Comparison of ENCODE assay signal across 29 cellular contexts in the genomic region with DNA sequence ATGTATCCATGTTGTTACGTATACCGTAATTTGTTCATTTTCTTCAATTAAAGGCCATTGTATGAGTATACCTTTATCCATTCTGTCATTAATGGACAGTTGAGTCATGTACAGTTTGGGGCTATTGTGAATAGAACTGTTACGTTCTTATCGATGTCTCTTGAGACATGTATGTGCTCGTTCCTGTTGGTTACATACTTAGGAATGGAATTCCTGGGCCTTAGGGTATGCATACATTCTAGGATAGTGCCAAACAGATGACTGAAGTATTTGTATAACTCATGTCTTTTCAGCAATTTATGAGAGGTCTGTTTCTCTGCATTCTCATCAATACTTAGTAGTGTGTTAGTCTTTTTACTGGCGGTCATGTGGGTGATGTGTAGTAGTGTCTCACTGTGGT.
DNase-seq lines count a peak whose midpoint lies in the region; ATAC-seq and TF ChIP-seq lines count a peak whose summit lies in the region.
"Had no signal": no experiment of that assay in that cellular context is flagged by ENCODE, and none has a peak within 500 bp of the region (broad histone marks: within the 10 kb centered on the region; RNA-seq: fewer than 3 reads in every experiment).

No MANE protein-coding gene starts in this region.

- no peaks in the 10 kb centered on the region for H3K9me3 ChIP-seq in WERI-Rb-1 (ENCODE audit: severe bottlenecking)
- H3K9me3 ChIP-seq: BE2C had no signal

- no peaks in the 10 kb centered on the region for H3K27me3 ChIP-seq in WERI-Rb-1 (ENCODE audit: insufficient read depth, low read depth, severe bottlenecking)
- H3K27me3 ChIP-seq: BE2C, cardiac muscle cell had no signal

- in situ Hi-C loops in SK-MEL-5 (cut with HindIII; ENCODE audit: low pct_unique_long_range_greater_than_20kb, low sequenced_read_pairs): no loop called here

- no peak overlapping the region for H3K4me3 ChIP-seq in AG10803 (ENCODE audit: low read length)
- no peak overlapping the region for H3K4me3 ChIP-seq in WERI-Rb-1 (ENCODE audit: low read depth, low read length)
- H3K4me3 ChIP-seq: cardiac muscle cell, coronary artery, PC-9, skin epidermis had no signal

- H3K9me3 Mint-ChIP-seq in mesothelial cell of epicardium: no peaks in the 10 kb centered on the region
- H3K9me3 Mint-ChIP-seq: activated B cell treated with CpG ODN at 0.5 μM for 24 hours; activated CD4-positive, alpha-beta memory T cell treated with anti-CD3 and anti-CD28 coated beads for 36 hours; activated naive CD4-positive, alpha-beta T cell treated with anti-CD3 and anti-CD28 coated beads for 36 hours; activated T-helper 1 cell treated with anti-CD3 and anti-CD28 coated beads, Interleukin-12 subunit alpha, Interleukin-12 subunit beta, Interleukin-2, Interleukin-4 antibody, amounts not matched to agents 30 ng/mL and 10 ng/mL and 1 ng/mL, durations not matched to agents 14 hours and 24 hours and 36 hours; CD8-positive, alpha-beta memory T cell; natural killer cell; stimulated activated naive CD8-positive, alpha-beta T cell treated with anti-CD3 and anti-CD28 coated beads, Interleukin-15, amount 100 ng/mL, for 72 hours had no signal

- peaks cover 69% of the 10 kb centered on the region for H3K36me3 Mint-ChIP-seq in mesothelial cell of epicardium
- H3K36me3 Mint-ChIP-seq: activated CD4-positive, alpha-beta memory T cell treated with anti-CD3 and anti-CD28 coated beads for 36 hours; CD8-positive, alpha-beta memory T cell; natural killer cell had no signal

- H3K36me3 ChIP-seq in WERI-Rb-1: no peaks in the 10 kb centered on the region
- H3K36me3 ChIP-seq: BE2C had no signal

- no peaks in the 10 kb centered on the region for H3K27me3 Mint-ChIP-seq in mesothelial cell of epicardium (ENCODE audit: low read depth)

- H3K27ac Mint-ChIP-seq in mesothelial cell of epicardium: peak overlapping the region; percentile 89
- H3K27ac Mint-ChIP-seq: activated B cell treated with CpG ODN at 0.5 μM for 24 hours; activated CD4-positive, alpha-beta memory T cell treated with anti-CD3 and anti-CD28 coated beads for 36 hours; activated naive CD4-positive, alpha-beta T cell treated with anti-CD3 and anti-CD28 coated beads for 36 hours; activated T-helper 1 cell treated with anti-CD3 and anti-CD28 coated beads, Interleukin-12 subunit alpha, Interleukin-12 subunit beta, Interleukin-2, Interleukin-4 antibody, amounts not matched to agents 30 ng/mL and 10 ng/mL and 1 ng/mL, durations not matched to agents 14 hours and 24 hours and 36 hours; CD8-positive, alpha-beta memory T cell; natural killer cell; stimulated activated naive CD8-positive, alpha-beta T cell treated with anti-CD3 and anti-CD28 coated beads, Interleukin-15, amount 100 ng/mL, for 72 hours had no signal

- ATAC-seq in GM18907 (IDR thresholded peaks at IDR 0.05; ENCODE audit: unreplicated experiment) (no peak), GM19023 (IDR thresholded peaks at IDR 0.05; ENCODE audit: unreplicated experiment) (no peak)
- ATAC-seq: left ventricle myocardium superior; natural killer cell; stimulated activated naive CD8-positive, alpha-beta T cell treated with anti-CD3 and anti-CD28 coated beads, Interleukin-15, amount 100 ng/mL, for 72 hours had no signal

- TF ChIP-seq CTCF in AG10803 (conservative IDR thresholded peaks at IDR 0.05; ENCODE audit: low read length): no peak
- no peak for TF ChIP-seq CTCF in mesothelial cell of epicardium (IDR thresholded peaks at IDR 0.05; ENCODE audit: unreplicated experiment)
- no peak for TF ChIP-seq CTCF in WERI-Rb-1 (IDR thresholded peaks at IDR 0.05; ENCODE audit: low read depth, low read length)

- DNase-seq in AG10803 (ENCODE audit: low read depth): peak; percentile 35
- peak; percentile 23 for DNase-seq in SK-MEL-5 (ENCODE audit: low read depth, low spot score)
- peak; percentile 92 for DNase-seq in epithelial cell of prostate (ENCODE audit: low read depth, low spot score)
- DNase-seq in mesothelial cell of epicardium (ENCODE audit: low spot score in 2 of 2, unreplicated experiment in 2 of 2): no peak
- DNase-seq in NCI-H446 (lab: John Stamatoyannopoulos, UW): no peak
- no peak for DNase-seq in WERI-Rb-1
- DNase-seq: activated B cell treated with CpG ODN at 0.5 μM for 24 hours; activated CD4-positive, alpha-beta memory T cell treated with anti-CD3 and anti-CD28 coated beads for 36 hours; activated CD8-positive, alpha-beta memory T cell treated with anti-CD3 and anti-CD28 coated beads, Interleukin-2, amount 50 U/mL, for 4 hours; activated naive CD4-positive, alpha-beta T cell treated with anti-CD3 and anti-CD28 coated beads for 36 hours; amniotic stem cell; BE2C; CD8-positive, alpha-beta memory T cell; GF-D8; islet precursor cell; Karpas-422; left ventricle myocardium superior; natural killer cell; NCI-H1694; NCI-H524 treated with DMSO at 0.1 percent for 48 hours; PC-9; SHP77 treated with DMSO at 0.1 percent for 48 hours; stimulated activated naive CD8-positive, alpha-beta T cell treated with anti-CD3 and anti-CD28 coated beads, Interleukin-15, amount 100 ng/mL, for 72 hours had no signal

- H3K4me3 Mint-ChIP-seq in mesothelial cell of epicardium: no peak overlapping the region
- H3K4me3 Mint-ChIP-seq: activated B cell treated with CpG ODN at 0.5 μM for 24 hours; activated CD4-positive, alpha-beta memory T cell treated with anti-CD3 and anti-CD28 coated beads for 36 hours; activated naive CD4-positive, alpha-beta T cell treated with anti-CD3 and anti-CD28 coated beads for 36 hours; activated T-helper 1 cell treated with anti-CD3 and anti-CD28 coated beads, Interleukin-12 subunit alpha, Interleukin-12 subunit beta, Interleukin-2, Interleukin-4 antibody, amounts not matched to agents 30 ng/mL and 10 ng/mL and 1 ng/mL, durations not matched to agents 14 hours and 24 hours and 36 hours; CD8-positive, alpha-beta memory T cell; natural killer cell; stimulated activated naive CD8-positive, alpha-beta T cell treated with anti-CD3 and anti-CD28 coated beads, Interleukin-15, amount 100 ng/mL, for 72 hours had no signal

- H3K27ac ChIP-seq in epithelial cell of prostate (peak overlapping the region; percentile 45), WERI-Rb-1 (no peak overlapping the region)
- H3K27ac ChIP-seq: cardiac muscle cell, coronary artery, PC-9, skin epidermis had no signal

- H3K4me1 Mint-ChIP-seq in mesothelial cell of epicardium: peaks cover 28% of the 10 kb centered on the region
- H3K4me1 Mint-ChIP-seq: CD8-positive, alpha-beta memory T cell; natural killer cell had no signal

Comparison
In these comparisons a context has a peak if more than half of its experiments do, and no peak if none do; other contexts are left out.
1. DNase-seq: peak in AG10803 (single experiment), SK-MEL-5 (single experiment) and epithelial cell of prostate (single experiment); none in mesothelial cell of epicardium (0 of 2), NCI-H446 (0 of 2) and WERI-Rb-1 (single experiment).